In the genomic region with DNA sequence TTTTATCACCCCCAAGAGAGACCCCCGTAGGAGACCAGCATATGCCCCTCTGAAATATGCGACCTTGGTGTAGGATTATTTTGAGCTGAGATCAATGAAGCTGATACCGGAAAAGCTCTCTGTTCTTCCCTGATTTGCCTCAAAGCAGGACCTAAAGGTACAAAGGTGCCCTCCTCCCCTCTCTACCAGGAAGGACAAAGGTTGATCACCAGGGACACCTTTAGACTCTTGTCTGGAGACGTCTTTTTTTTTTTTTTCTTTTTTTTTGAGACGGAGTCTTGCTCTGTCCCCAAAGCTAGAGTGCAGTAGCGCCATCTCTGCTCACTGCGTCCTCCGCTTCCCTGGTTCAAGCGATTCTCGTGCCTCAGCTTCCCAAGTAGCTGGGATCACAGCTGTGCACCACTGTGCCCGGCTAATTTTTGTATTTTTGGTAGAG, we compare ENCODE assay signal across 9 cellular contexts. TPM values are rescaled to one million over a fixed set of nuclear protein-coding genes. Genes with fewer than 3 reads are reported as not detected.
A peak's percentile ranks its signal among the peaks of the same experiment; 100 is the strongest.
DNase-seq lines count a peak whose midpoint lies in the region; ATAC-seq and TF ChIP-seq lines count a peak whose summit lies in the region.
"Had no signal": no experiment of that assay in that cellular context is flagged by ENCODE, and none has a peak within 500 bp of the region (broad histone marks: within the 10 kb centered on the region; RNA-seq: fewer than 3 reads in every experiment).

No MANE protein-coding gene starts in this region.

- DNase-seq in Peyer's patch (peak in 1 of 3 donors; percentile 77), esophagus squamous epithelium (lab: John Stamatoyannopoulos, UW) (no peak), psoas muscle (no peak), A172 (ENCODE audit: low spot score) (no peak), DMS79 (lab: John Stamatoyannopoulos, UW) (no peak), NCI-H1105 treated with DMSO at 0.1 percent for 48 hours (lab: John Stamatoyannopoulos, UW) (no peak)
- DNase-seq in stimulated activated CD8-positive, alpha-beta memory T cell treated with anti-CD3 and anti-CD28 coated beads, Interleukin-4, amount 100 ng/mL, for 48 hours = no peak

- intact Hi-C loops in esophagus squamous epithelium (cut with DNase I) = no loop called here
- intact Hi-C loops in psoas muscle (cut with DNase I) = no loop called here

- H3K27me3 ChIP-seq in Peyer's patch = no peaks in the 10 kb centered on the region
- no peaks in the 10 kb centered on the region for H3K27me3 ChIP-seq in esophagus squamous epithelium
- no peaks in the 10 kb centered on the region for H3K27me3 ChIP-seq in psoas muscle (ENCODE audit: insufficient read depth in 3 of 3, low read length in 2 of 3)
- H3K27me3 ChIP-seq: uterus had no signal

- TF ChIP-seq POLR2A in Peyer's patch (IDR thresholded peaks at IDR 0.05) (no peak), esophagus squamous epithelium (IDR thresholded peaks at IDR 0.05) (no peak)

- TF ChIP-seq CTCF in Peyer's patch (IDR thresholded peaks at IDR 0.05) (peak in 3 of 6 experiments; percentile 20 to 40 (median 28)), esophagus squamous epithelium (IDR thresholded peaks at IDR 0.05) (no peak), psoas muscle (IDR thresholded peaks at IDR 0.05) (no peak)

- H3K27ac ChIP-seq in Peyer's patch = peak overlapping the region; percentile 65 to 93 (median 79)
- peak overlapping the region in 2 of 4 donors; percentile 85 to 88 for H3K27ac ChIP-seq in esophagus squamous epithelium
- H3K27ac ChIP-seq in psoas muscle = peak overlapping the region; percentile 86

- 50 to 75% methylated on average over 11 of the region's 11 CpGs for WGBS in esophagus squamous epithelium, 2 donors
- 77 to 85% (median 81%) methylated on average over 11 of the region's 11 CpGs for WGBS in psoas muscle, 3 donors

- H3K4me1 ChIP-seq in ES-I3 (ENCODE audit: insufficient read depth, low read length) = peaks cover 12% of the 10 kb centered on the region
- peaks cover 0 to 14% (median 0%) of the 10 kb centered on the region in 4 donors for H3K4me1 ChIP-seq in Peyer's patch
- H3K4me1 ChIP-seq in esophagus squamous epithelium = peaks cover 6 to 32% (median 20%) of the 10 kb centered on the region in 3 donors
- H3K4me1 ChIP-seq in psoas muscle = peaks cover 11% of the 10 kb centered on the region
- H3K4me1 ChIP-seq: uterus had no signal

- H3K9ac ChIP-seq in ES-I3 (ENCODE audit: low read depth, low read length) = peak overlapping the region; percentile 53

- H3K36me3 ChIP-seq in ES-I3 (ENCODE audit: insufficient read depth, low read length) = no peaks in the 10 kb centered on the region
- no peaks in the 10 kb centered on the region for H3K36me3 ChIP-seq in Peyer's patch
- H3K36me3 ChIP-seq in esophagus squamous epithelium = no peaks in the 10 kb centered on the region
- peaks cover 0 to 2% of the 10 kb centered on the region in 2 donors for H3K36me3 ChIP-seq in psoas muscle (ENCODE audit: insufficient read depth in 1 of 2, low read depth in 1 of 2)
- H3K36me3 ChIP-seq: uterus had no signal

- H3K4me3 ChIP-seq in Peyer's patch (peak overlapping the region in 2 of 4 donors; percentile 64 to 75), esophagus squamous epithelium (peak overlapping the region; percentile 57 to 89 (median 60)), psoas muscle (peak overlapping the region; percentile 75)

- ATAC-seq in psoas muscle = no peak

- H3K9me3 ChIP-seq in ES-I3 (ENCODE audit: control insufficient read depth, insufficient read depth, low read length) = no peaks in the 10 kb centered on the region
- H3K9me3 ChIP-seq in Peyer's patch = no peaks in the 10 kb centered on the region
- no peaks in the 10 kb centered on the region for H3K9me3 ChIP-seq in esophagus squamous epithelium
- no peaks in the 10 kb centered on the region for H3K9me3 ChIP-seq in psoas muscle
- H3K9me3 ChIP-seq: uterus had no signal

RNA-seq across cellular contexts. Expression of gene PEX11G, which starts 0.8 kb away (rescaled TPM):
- total RNA-seq in Peyer's patch (10 to 100 TPM in 2 of 4 donors, 1 to 10 TPM in 1, not detected in 1; 8.2 to 14.3 (median 10.3) TPM), esophagus squamous epithelium (1 to 10 TPM; 1.1 to 6.7 (median 4.1) TPM), psoas muscle (1 to 10 TPM; 1.1 to 1.4 (median 1.2) TPM)
- 1 to 10 TPM; 1.0 to 1.1 (median 1.1) TPM for polyA plus RNA-seq in psoas muscle
- 3.0 and 6.7 TPM in 2 replicates for total RNA-seq in A172 (2014; rRNA removed; shearing (Covaris generic))

RNA-seq across cellular contexts. Expression of gene ZNF358, which starts 26.3 kb away (rescaled TPM):
- 100 to 1,000 TPM in 2 of 4 donors, 10 to 100 TPM in 2; 77.1 to 124 (median 95.3) TPM for total RNA-seq in Peyer's patch
- total RNA-seq in esophagus squamous epithelium = 10 to 100 TPM in 3 of 4 donors, 1 to 10 TPM in 1; 3.8 to 42.2 (median 19.5) TPM
- 100 to 1,000 TPM in 1 of 4 donors, 10 to 100 TPM in 3; 80.4 to 109 (median 90.1) TPM for total RNA-seq in psoas muscle
- 100 to 1,000 TPM in 1 of 3 donors, 10 to 100 TPM in 2; 38.1 to 110 (median 88.9) TPM for polyA plus RNA-seq in psoas muscle
- 47.8 and 72.7 TPM in 2 replicates for total RNA-seq in A172 (2014; rRNA removed; shearing (Covaris generic))

RNA-seq across cellular contexts. Expression of gene MCOLN1, which starts 32.8 kb away (rescaled TPM):
- total RNA-seq in Peyer's patch (10 to 100 TPM; 18.0 to 37.1 (median 21.9) TPM), esophagus squamous epithelium (10 to 100 TPM in 1 of 4 donors, 1 to 10 TPM in 3; 5.7 to 13.9 (median 7.8) TPM), psoas muscle (10 to 100 TPM; 15.4 to 23.8 (median 17.0) TPM)
- 10 to 100 TPM; 15.9 to 28.6 (median 20.2) TPM for polyA plus RNA-seq in psoas muscle
- total RNA-seq in A172 (2014; rRNA removed; shearing (Covaris generic)) = 3.1 and 5.0 TPM in 2 replicates

RNA-seq across cellular contexts. Expression of gene PNPLA6, which starts 45.9 kb away (rescaled TPM):
- total RNA-seq in Peyer's patch (100 to 1,000 TPM; 181 to 296 (median 234) TPM), esophagus squamous epithelium (10 to 100 TPM; 39.7 to 74.1 (median 50.1) TPM), psoas muscle (10 to 100 TPM; 53.3 to 72.8 (median 62.7) TPM)
- polyA plus RNA-seq in psoas muscle = 10 to 100 TPM; 31.8 to 63.8 (median 34.6) TPM
- total RNA-seq in A172 (2014; rRNA removed; shearing (Covaris generic)) = 105 and 138 TPM in 2 replicates
